In genomic region chr9:126052791-126053190, GRCh38 we compare ENCODE assay signal across 32 cellular contexts.
"Had no signal": no experiment of that assay in that cellular context is flagged by ENCODE, and none has a peak within 500 bp of the region (broad histone marks: within the 10 kb centered on the region; RNA-seq: fewer than 3 reads in every experiment).

No MANE protein-coding gene starts in this region.

- H3K27me3 Mint-ChIP-seq: activated CD4-positive, alpha-beta T cell treated with anti-CD3 and anti-CD28 coated beads, Interleukin-2, amount 10 ng/mL, durations not matched to agents 24 days and 14 days had no signal

- H3K9me3 Mint-ChIP-seq: activated CD4-positive, alpha-beta T cell treated with anti-CD3 and anti-CD28 coated beads, Interleukin-2, amount 10 ng/mL, durations not matched to agents 24 days and 14 days; activated CD8-positive, alpha-beta T cell treated with anti-CD3 and anti-CD28 coated beads for 36 hours; activated naive CD4-positive, alpha-beta T cell treated with anti-CD3 and anti-CD28 coated beads, Interleukin-2, amount 10 ng/mL, durations not matched to agents 7 days and 5 days; activated naive CD8-positive, alpha-beta T cell treated with anti-CD3 and anti-CD28 coated beads, Interleukin-2, amount 50 U/mL, for 24 hours; activated T-cell treated with anti-CD3 and anti-CD28 coated beads, Interleukin-2, amount 50 U/mL, for 72 hours; activated T-helper 17 cell treated with anti-CD3 and anti-CD28 coated beads, Interleukin-2, amount 50 U/mL, for 72 hours had no signal

- H3K36me3 Mint-ChIP-seq: activated naive CD4-positive, alpha-beta T cell treated with anti-CD3 and anti-CD28 coated beads, Interleukin-2, amount 10 ng/mL, durations not matched to agents 7 days and 5 days; activated naive CD8-positive, alpha-beta T cell had no signal

- H2AFZ ChIP-seq: PC-9 had no signal

- H3K27ac Mint-ChIP-seq: activated CD4-positive, alpha-beta T cell treated with anti-CD3 and anti-CD28 coated beads, Interleukin-2, amount 10 ng/mL, durations not matched to agents 24 days and 14 days; activated CD8-positive, alpha-beta T cell treated with anti-CD3 and anti-CD28 coated beads for 36 hours; activated naive CD4-positive, alpha-beta T cell treated with anti-CD3 and anti-CD28 coated beads, Interleukin-2, amount 10 ng/mL, durations not matched to agents 7 days and 5 days; activated naive CD8-positive, alpha-beta T cell; activated naive CD8-positive, alpha-beta T cell treated with anti-CD3 and anti-CD28 coated beads, Interleukin-2, amount 50 U/mL, for 24 hours; activated T-cell treated with anti-CD3 and anti-CD28 coated beads, Interleukin-2, amount 50 U/mL, for 72 hours; activated T-helper 17 cell treated with anti-CD3 and anti-CD28 coated beads, Interleukin-2, amount 50 U/mL, for 72 hours had no signal

- H3K27ac ChIP-seq: brain microvascular endothelial cell, PC-9, RWPE1, SJCRH30, SK-N-MC had no signal

- H3K36me3 ChIP-seq: brain microvascular endothelial cell, MG63, SJCRH30 had no signal

- H3K4me1 ChIP-seq: SJCRH30 had no signal

- ATAC-seq: activated CD8-positive, alpha-beta T cell treated with anti-CD3 and anti-CD28 coated beads for 36 hours; activated naive CD8-positive, alpha-beta T cell treated with anti-CD3 and anti-CD28 coated beads, Interleukin-2, amount 50 U/mL, for 24 hours; activated T-cell treated with anti-CD3 and anti-CD28 coated beads, Interleukin-2, amount 50 U/mL, for 72 hours; activated T-helper 17 cell treated with anti-CD3 and anti-CD28 coated beads, Interleukin-2, amount 50 U/mL, for 72 hours had no signal

- H3K4me3 ChIP-seq: MG63, PC-9, SJCRH30, SK-N-MC had no signal

- H3K4me3 Mint-ChIP-seq: activated CD4-positive, alpha-beta T cell treated with anti-CD3 and anti-CD28 coated beads, Interleukin-2, amount 10 ng/mL, durations not matched to agents 24 days and 14 days; activated CD8-positive, alpha-beta T cell treated with anti-CD3 and anti-CD28 coated beads for 36 hours; activated naive CD4-positive, alpha-beta T cell treated with anti-CD3 and anti-CD28 coated beads, Interleukin-2, amount 10 ng/mL, durations not matched to agents 7 days and 5 days; activated naive CD8-positive, alpha-beta T cell; activated naive CD8-positive, alpha-beta T cell treated with anti-CD3 and anti-CD28 coated beads, Interleukin-2, amount 50 U/mL, for 24 hours; activated T-cell treated with anti-CD3 and anti-CD28 coated beads, Interleukin-2, amount 50 U/mL, for 72 hours; activated T-helper 17 cell treated with anti-CD3 and anti-CD28 coated beads, Interleukin-2, amount 50 U/mL, for 72 hours had no signal

- H3K4me1 Mint-ChIP-seq: activated CD4-positive, alpha-beta T cell treated with anti-CD3 and anti-CD28 coated beads, Interleukin-2, amount 10 ng/mL, durations not matched to agents 24 days and 14 days; activated naive CD4-positive, alpha-beta T cell treated with anti-CD3 and anti-CD28 coated beads, Interleukin-2, amount 10 ng/mL, durations not matched to agents 7 days and 5 days; activated naive CD8-positive, alpha-beta T cell treated with anti-CD3 and anti-CD28 coated beads, Interleukin-2, amount 50 U/mL, for 24 hours; activated T-helper 17 cell treated with anti-CD3 and anti-CD28 coated beads, Interleukin-2, amount 50 U/mL, for 72 hours had no signal

- H3K4me2 ChIP-seq: PC-9 had no signal

- H3K9me3 ChIP-seq: MG63, SJCRH30 had no signal

- DNase-seq: activated CD4-positive, alpha-beta T cell treated with anti-CD3 and anti-CD28 coated beads, Interleukin-2, amount 10 ng/mL, durations not matched to agents 24 days and 14 days; activated CD4-positive, alpha-beta T cell treated with anti-CD3 and anti-CD28 coated beads, Interleukin-2, amount 50 U/mL, for 4 hours; activated CD8-positive, alpha-beta T cell treated with anti-CD3 and anti-CD28 coated beads for 36 hours; activated gamma-delta T cell treated with Interleukin-2 at 50 U/mL for 16 hours; activated naive CD4-positive, alpha-beta T cell treated with anti-CD3 and anti-CD28 coated beads, Interleukin-2, amount 10 ng/mL, durations not matched to agents 7 days and 5 days; activated naive CD8-positive, alpha-beta T cell treated with anti-CD3 and anti-CD28 coated beads, Interleukin-2, amount 50 U/mL, for 24 hours; activated T-cell treated with anti-CD3 and anti-CD28 coated beads, Interleukin-2, amount 50 U/mL, for 1 hour; activated T-cell treated with anti-CD3 and anti-CD28 coated beads, Interleukin-2, amount 50 U/mL, for 72 hours; anterior cingulate cortex; brain microvascular endothelial cell; Kasumi-1; KG1; MG63; NCI-H1048; NCI-H1105 treated with DMSO at 0.1 percent for 48 hours; NCI-H1436; NCI-H187; NCI-H2029 treated with DMSO at 0.1 percent for 48 hours; NCI-H2107; NCI-H2171; NCI-H510A; NCI-H526; NCI-H748 treated with DMSO at 0.1 percent for 48 hours; NK-92 treated with Interleukin-12 subunit alpha and Interleukin-12 subunit beta, amount 100 ng/mL, for 24 hours; PC-9; SHP77; SJCRH30; T1000 had no signal

- H3K27me3 ChIP-seq: brain microvascular endothelial cell had no signal
